Comparison of ENCODE assay signal across 1 cellular context in the genomic region with DNA sequence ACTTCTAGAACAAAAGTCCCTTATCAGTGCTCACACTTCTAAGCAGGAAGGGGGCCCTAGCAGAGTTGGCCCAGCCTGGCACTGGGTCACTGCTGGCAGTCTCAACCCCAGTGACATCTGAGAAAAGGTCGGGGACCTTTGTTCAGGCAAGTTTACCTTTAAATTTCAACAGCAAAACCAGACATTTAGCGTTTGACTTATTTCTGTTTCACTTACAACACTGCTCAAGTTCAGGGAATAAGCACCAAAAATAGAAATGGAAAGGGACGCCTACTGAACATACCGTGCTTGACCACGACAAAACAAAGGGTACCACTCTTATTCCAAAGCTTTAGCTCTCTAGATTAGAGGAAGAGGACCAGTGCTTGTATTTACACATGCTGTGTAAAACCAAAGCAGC.
TF ChIP-seq lines count a peak whose summit lies in the region.

No MANE protein-coding gene starts in this region.

TF ChIP-seq in HepG2, 621 proteins besides CTCF, POLR2A, EP300 and RAD21:
- TF ChIP-seq DR1 (CRISPR knock-in tag; IDR thresholded peaks at IDR 0.05), result no peak
- TF ChIP-seq MEF2D (CRISPR knock-in tag; IDR thresholded peaks at IDR 0.05), result peak; percentile 73; the same call in 1 of the 2 replicates
- no peak for TF ChIP-seq BORCS8-MEF2B (CRISPR knock-in tag; IDR thresholded peaks at IDR 0.05)
- no peak for TF ChIP-seq ZNF160 (CRISPR knock-in tag; IDR thresholded peaks at IDR 0.05)
- TF ChIP-seq, protein P1, sequence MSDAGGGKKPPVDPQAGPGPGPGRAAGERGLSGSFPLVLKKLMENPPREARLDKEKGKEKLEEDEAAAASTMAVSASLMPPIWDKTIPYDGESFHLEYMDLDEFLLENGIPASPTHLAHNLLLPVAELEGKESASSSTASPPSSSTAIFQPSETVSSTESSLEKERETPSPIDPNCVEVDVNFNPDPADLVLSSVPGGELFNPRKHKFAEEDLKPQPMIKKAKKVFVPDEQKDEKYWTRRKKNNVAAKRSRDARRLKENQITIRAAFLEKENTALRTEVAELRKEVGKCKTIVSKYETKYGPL (CRISPR knock-in tag; IDR thresholded peaks at IDR 0.05), result no peak
- 0 out of 2 replicates have a peak, but pooled peaks have one; percentile 22 for TF ChIP-seq RARA (CRISPR knock-in tag; IDR thresholded peaks at IDR 0.05)
- TF ChIP-seq ZNF329 (CRISPR knock-in tag; IDR thresholded peaks at IDR 0.05; ENCODE audit: low read depth), result no peak
- TF ChIP-seq SAP130 (CRISPR knock-in tag; IDR thresholded peaks at IDR 0.05; ENCODE audit: low read depth), result 0 out of 2 replicates have a peak, but pooled peaks have one; percentile 14
- TF ChIP-seq, protein P2, sequence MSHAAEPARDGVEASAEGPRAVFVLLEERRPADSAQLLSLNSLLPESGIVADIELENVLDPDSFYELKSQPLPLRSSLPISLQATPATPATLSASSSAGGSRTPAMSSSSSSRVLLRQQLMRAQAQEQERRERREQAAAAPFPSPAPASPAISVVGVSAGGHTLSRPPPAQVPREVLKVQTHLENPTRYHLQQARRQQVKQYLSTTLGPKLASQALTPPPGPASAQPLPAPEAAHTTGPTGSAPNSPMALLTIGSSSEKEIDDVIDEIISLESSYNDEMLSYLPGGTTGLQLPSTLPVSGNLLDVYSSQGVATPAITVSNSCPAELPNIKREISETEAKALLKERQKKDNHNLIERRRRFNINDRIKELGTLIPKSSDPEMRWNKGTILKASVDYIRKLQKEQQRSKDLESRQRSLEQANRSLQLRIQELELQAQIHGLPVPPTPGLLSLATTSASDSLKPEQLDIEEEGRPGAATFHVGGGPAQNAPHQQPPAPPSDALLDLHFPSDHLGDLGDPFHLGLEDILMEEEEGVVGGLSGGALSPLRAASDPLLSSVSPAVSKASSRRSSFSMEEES (CRISPR knock-in tag; IDR thresholded peaks at IDR 0.05), result no peak
- TF ChIP-seq MYC (CRISPR knock-in tag; IDR thresholded peaks at IDR 0.05; ENCODE audit: borderline replicate concordance), result no peak
- TF ChIP-seq, protein P3, sequence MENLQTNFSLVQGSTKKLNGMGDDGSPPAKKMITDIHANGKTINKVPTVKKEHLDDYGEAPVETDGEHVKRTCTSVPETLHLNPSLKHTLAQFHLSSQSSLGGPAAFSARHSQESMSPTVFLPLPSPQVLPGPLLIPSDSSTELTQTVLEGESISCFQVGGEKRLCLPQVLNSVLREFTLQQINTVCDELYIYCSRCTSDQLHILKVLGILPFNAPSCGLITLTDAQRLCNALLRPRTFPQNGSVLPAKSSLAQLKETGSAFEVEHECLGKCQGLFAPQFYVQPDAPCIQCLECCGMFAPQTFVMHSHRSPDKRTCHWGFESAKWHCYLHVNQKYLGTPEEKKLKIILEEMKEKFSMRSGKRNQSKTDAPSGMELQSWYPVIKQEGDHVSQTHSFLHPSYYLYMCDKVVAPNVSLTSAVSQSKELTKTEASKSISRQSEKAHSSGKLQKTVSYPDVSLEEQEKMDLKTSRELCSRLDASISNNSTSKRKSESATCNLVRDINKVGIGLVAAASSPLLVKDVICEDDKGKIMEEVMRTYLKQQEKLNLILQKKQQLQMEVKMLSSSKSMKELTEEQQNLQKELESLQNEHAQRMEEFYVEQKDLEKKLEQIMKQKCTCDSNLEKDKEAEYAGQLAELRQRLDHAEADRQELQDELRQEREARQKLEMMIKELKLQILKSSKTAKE (CRISPR knock-in tag; IDR thresholded peaks at IDR 0.05; ENCODE audit: borderline replicate concordance), result no peak
- TF ChIP-seq, protein P4, sequence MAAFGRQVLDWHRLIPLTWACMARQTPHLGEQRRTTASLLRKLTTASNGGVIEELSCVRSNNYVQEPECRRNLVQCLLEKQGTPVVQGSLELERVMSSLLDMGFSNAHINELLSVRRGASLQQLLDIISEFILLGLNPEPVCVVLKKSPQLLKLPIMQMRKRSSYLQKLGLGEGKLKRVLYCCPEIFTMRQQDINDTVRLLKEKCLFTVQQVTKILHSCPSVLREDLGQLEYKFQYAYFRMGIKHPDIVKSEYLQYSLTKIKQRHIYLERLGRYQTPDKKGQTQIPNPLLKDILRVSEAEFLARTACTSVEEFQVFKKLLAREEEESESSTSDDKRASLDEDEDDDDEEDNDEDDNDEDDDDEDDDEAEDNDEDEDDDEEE (CRISPR knock-in tag; IDR thresholded peaks at IDR 0.05), result no peak
- peak; percentile 54 for TF ChIP-seq HNF4G (IDR thresholded peaks at IDR 0.05; ENCODE audit: borderline replicate concordance, low read depth, low read length)
- no peak for TF ChIP-seq HNF4G (CRISPR knock-in tag; IDR thresholded peaks at IDR 0.05; ENCODE audit: borderline replicate concordance, low read depth)
- no peak for TF ChIP-seq FOXK1 (CRISPR knock-in tag; IDR thresholded peaks at IDR 0.05; ENCODE audit: borderline replicate concordance, low read depth)
- 0 out of 2 replicates have a peak, but pooled peaks have one; percentile 33 for TF ChIP-seq SALL1 (CRISPR knock-in tag; IDR thresholded peaks at IDR 0.05)
- TF ChIP-seq REPIN1 (CRISPR knock-in tag; IDR thresholded peaks at IDR 0.05; ENCODE audit: borderline replicate concordance, low read depth), result no peak
- TF ChIP-seq BCL6 (CRISPR knock-in tag; IDR thresholded peaks at IDR 0.05), result peak; percentile 21
- TF ChIP-seq MIER2 (CRISPR knock-in tag; IDR thresholded peaks at IDR 0.05), result no peak
- TF ChIP-seq KLF16 (CRISPR knock-in tag; IDR thresholded peaks at IDR 0.05), result no peak
- TF ChIP-seq, protein P5, sequence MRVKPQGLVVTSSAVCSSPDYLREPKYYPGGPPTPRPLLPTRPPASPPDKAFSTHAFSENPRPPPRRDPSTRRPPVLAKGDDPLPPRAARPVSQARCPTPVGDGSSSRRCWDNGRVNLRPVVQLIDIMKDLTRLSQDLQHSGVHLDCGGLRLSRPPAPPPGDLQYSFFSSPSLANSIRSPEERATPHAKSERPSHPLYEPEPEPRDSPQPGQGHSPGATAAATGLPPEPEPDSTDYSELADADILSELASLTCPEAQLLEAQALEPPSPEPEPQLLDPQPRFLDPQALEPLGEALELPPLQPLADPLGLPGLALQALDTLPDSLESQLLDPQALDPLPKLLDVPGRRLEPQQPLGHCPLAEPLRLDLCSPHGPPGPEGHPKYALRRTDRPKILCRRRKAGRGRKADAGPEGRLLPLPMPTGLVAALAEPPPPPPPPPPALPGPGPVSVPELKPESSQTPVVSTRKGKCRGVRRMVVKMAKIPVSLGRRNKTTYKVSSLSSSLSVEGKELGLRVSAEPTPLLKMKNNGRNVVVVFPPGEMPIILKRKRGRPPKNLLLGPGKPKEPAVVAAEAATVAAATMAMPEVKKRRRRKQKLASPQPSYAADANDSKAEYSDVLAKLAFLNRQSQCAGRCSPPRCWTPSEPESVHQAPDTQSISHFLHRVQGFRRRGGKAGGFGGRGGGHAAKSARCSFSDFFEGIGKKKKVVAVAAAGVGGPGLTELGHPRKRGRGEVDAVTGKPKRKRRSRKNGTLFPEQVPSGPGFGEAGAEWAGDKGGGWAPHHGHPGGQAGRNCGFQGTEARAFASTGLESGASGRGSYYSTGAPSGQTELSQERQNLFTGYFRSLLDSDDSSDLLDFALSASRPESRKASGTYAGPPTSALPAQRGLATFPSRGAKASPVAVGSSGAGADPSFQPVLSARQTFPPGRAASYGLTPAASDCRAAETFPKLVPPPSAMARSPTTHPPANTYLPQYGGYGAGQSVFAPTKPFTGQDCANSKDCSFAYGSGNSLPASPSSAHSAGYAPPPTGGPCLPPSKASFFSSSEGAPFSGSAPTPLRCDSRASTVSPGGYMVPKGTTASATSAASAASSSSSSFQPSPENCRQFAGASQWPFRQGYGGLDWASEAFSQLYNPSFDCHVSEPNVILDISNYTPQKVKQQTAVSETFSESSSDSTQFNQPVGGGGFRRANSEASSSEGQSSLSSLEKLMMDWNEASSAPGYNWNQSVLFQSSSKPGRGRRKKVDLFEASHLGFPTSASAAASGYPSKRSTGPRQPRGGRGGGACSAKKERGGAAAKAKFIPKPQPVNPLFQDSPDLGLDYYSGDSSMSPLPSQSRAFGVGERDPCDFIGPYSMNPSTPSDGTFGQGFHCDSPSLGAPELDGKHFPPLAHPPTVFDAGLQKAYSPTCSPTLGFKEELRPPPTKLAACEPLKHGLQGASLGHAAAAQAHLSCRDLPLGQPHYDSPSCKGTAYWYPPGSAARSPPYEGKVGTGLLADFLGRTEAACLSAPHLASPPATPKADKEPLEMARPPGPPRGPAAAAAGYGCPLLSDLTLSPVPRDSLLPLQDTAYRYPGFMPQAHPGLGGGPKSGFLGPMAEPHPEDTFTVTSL (CRISPR knock-in tag; IDR thresholded peaks at IDR 0.05; ENCODE audit: borderline replicate concordance), result peak; percentile 27; the same call in 1 of the 2 replicates
- no peak for TF ChIP-seq ZNF563 (CRISPR knock-in tag; IDR thresholded peaks at IDR 0.05)
- TF ChIP-seq MYNN (CRISPR knock-in tag; IDR thresholded peaks at IDR 0.05; ENCODE audit: low read depth), result no peak
- no peak for TF ChIP-seq HMG20B (CRISPR knock-in tag; conservative IDR thresholded peaks at IDR 0.05)
- TF ChIP-seq, protein P6, sequence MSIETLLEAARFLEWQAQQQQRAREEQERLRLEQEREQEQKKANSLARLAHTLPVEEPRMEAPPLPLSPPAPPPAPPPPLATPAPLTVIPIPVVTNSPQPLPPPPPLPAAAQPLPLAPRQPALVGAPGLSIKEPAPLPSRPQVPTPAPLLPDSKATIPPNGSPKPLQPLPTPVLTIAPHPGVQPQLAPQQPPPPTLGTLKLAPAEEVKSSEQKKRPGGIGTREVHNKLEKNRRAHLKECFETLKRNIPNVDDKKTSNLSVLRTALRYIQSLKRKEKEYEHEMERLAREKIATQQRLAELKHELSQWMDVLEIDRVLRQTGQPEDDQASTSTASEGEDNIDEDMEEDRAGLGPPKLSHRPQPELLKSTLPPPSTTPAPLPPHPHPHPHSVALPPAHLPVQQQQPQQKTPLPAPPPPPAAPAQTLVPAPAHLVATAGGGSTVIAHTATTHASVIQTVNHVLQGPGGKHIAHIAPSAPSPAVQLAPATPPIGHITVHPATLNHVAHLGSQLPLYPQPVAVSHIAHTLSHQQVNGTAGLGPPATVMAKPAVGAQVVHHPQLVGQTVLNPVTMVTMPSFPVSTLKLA (IDR thresholded peaks at IDR 0.05), result no peak
- TF ChIP-seq POLR2AphosphoS5 (IDR thresholded peaks at IDR 0.05; ENCODE audit: low read depth, low read length), result no peak
- no peak for TF ChIP-seq SMAD3 (CRISPR knock-in tag; IDR thresholded peaks at IDR 0.05)
- TF ChIP-seq YY1 (IDR thresholded peaks at IDR 0.05; ENCODE audit: insufficient read depth, insufficient replicate concordance, low read depth, low read length), result no peak
- TF ChIP-seq PHF21A (CRISPR knock-in tag; IDR thresholded peaks at IDR 0.05), result no peak
- TF ChIP-seq NR2F6 (IDR thresholded peaks at IDR 0.05), result peak; percentile 74
- TF ChIP-seq NR2F6 (CRISPR knock-in tag; IDR thresholded peaks at IDR 0.05), result peak; percentile 35; the same call in 1 of the 2 replicates
- no peak for TF ChIP-seq TBL1XR1 (IDR thresholded peaks at IDR 0.05; ENCODE audit: borderline replicate concordance, low read length, partially characterized antibody)
- TF ChIP-seq NFRKB (IDR thresholded peaks at IDR 0.05), result no peak
- TF ChIP-seq, protein P7, sequence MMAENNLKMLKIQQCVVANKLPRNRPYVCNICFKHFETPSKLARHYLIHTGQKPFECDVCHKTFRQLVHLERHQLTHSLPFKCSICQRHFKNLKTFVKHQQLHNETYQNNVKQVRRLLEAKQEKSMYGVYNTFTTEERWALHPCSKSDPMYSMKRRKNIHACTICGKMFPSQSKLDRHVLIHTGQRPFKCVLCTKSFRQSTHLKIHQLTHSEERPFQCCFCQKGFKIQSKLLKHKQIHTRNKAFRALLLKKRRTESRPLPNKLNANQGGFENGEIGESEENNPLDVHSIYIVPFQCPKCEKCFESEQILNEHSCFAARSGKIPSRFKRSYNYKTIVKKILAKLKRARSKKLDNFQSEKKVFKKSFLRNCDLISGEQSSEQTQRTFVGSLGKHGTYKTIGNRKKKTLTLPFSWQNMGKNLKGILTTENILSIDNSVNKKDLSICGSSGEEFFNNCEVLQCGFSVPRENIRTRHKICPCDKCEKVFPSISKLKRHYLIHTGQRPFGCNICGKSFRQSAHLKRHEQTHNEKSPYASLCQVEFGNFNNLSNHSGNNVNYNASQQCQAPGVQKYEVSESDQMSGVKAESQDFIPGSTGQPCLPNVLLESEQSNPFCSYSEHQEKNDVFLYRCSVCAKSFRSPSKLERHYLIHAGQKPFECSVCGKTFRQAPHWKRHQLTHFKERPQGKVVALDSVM (CRISPR knock-in tag; IDR thresholded peaks at IDR 0.05), result no peak
- no peak for TF ChIP-seq SMAD9 (CRISPR knock-in tag; IDR thresholded peaks at IDR 0.05)
- peak; percentile 74; the same call in 1 of the 2 replicates for TF ChIP-seq NR2F2 (IDR thresholded peaks at IDR 0.05; ENCODE audit: borderline replicate concordance, low read depth)
- TF ChIP-seq NCOR1 (IDR thresholded peaks at IDR 0.05; ENCODE audit: borderline replicate concordance, low read length), result no peak
- TF ChIP-seq, protein P8, sequence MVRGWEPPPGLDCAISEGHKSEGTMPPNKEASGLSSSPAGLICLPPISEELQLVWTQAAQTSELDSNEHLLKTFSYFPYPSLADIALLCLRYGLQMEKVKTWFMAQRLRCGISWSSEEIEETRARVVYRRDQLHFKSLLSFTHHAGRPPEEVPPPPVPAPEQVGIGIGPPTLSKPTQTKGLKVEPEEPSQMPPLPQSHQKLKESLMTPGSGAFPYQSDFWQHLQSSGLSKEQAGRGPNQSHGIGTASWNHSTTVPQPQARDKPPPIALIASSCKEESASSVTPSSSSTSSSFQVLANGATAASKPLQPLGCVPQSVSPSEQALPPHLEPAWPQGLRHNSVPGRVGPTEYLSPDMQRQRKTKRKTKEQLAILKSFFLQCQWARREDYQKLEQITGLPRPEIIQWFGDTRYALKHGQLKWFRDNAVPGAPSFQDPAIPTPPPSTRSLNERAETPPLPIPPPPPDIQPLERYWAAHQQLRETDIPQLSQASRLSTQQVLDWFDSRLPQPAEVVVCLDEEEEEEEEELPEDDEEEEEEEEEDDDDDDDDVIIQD (CRISPR knock-in tag; IDR thresholded peaks at IDR 0.05; ENCODE audit: low read depth), result 0 out of 2 replicates have a peak, but pooled peaks have one; percentile 16
